8 cellular contexts compared by ENCODE assay signal in the genomic region with DNA sequence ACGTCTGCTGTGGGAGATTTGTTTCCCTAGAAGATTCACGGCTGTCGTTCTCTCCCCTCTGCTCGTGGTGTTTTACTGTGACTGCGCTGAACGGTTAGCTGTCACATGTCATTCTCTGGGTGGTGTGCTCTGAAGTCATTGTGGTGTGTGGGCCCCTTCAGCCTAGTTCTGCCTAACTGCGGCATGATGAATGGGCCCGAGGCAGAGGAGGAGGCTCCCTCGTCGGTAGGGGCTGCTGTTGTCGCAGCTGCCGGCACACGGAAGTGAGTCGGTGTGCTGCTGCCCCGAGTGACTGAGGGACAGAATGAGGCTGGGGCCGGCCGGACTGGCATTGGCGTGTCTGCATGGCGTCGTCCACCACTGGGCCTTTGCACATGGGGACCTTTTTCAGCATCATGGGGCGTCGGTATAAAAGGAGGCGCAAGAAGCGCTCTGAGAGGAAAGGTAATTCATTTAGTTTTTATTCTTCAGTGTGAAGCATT.
A peak's percentile ranks its signal among the peaks of the same experiment; 100 is the strongest.
DNase-seq lines count a peak whose midpoint lies in the region; ATAC-seq and TF ChIP-seq lines count a peak whose summit lies in the region.

No MANE protein-coding gene starts in this region.

- H3K4me1 ChIP-seq in CD8-positive, alpha-beta T cell (ENCODE audit: insufficient read depth, low read length), result peaks cover 39% of the 10 kb centered on the region
- peaks cover 0 to 40% (median 10%) of the 10 kb centered on the region in 9 donors for H3K4me1 ChIP-seq in heart right ventricle

- H3K9me3 ChIP-seq in CD8-positive, alpha-beta T cell (ENCODE audit: low read length), result no peaks in the 10 kb centered on the region
- H3K9me3 ChIP-seq in heart right ventricle, result no peaks in the 10 kb centered on the region

- DNase-seq in CD8-positive, alpha-beta T cell, result peak; percentile 47 to 85 (median 70)
- peak; percentile 93 for DNase-seq in NOMO-1 treated with dmso at 0.1 percent for 144 hours (lab: John Stamatoyannopoulos, UW; ENCODE audit: unreplicated experiment)
- peak; percentile 68 for DNase-seq in activated T-cell treated with anti-CD3 and anti-CD28 coated beads, Interleukin-2, amount 50 U/mL, for 1 hour
- no peak for DNase-seq in heart right ventricle
- peak; percentile 30 to 40 for DNase-seq in stimulated activated CD4-positive, alpha-beta T cell treated with anti-CD3 and anti-CD28 coated beads, Interleukin-15, amount 100 ng/mL, for 1 hour (ENCODE audit: low read depth in 1 of 2, low spot score in 1 of 2)
- DNase-seq in NCI-H1694 treated with DMSO at 0.1 percent for 48 hours (lab: John Stamatoyannopoulos, UW), result no peak
- no peak for DNase-seq in occipital lobe (lab: John Stamatoyannopoulos, UW)

- H3K27me3 Mint-ChIP-seq in CD8-positive, alpha-beta T cell (ENCODE audit: low read depth), result no peaks in the 10 kb centered on the region

- H3K4me3 Mint-ChIP-seq in CD8-positive, alpha-beta T cell, result peak overlapping the region; percentile 70

- CTCF ChIA-PET in CD8-positive, alpha-beta T cell (lab: Charles Lee), result interaction anchor here (0.7 to 9.9 kb wide), 10 partner anchors 10 to 331 kb away, joined by 3 to 93 read pairs (median 4); a partner anchor contains a TSS

- WGBS in heart right ventricle, 2 donors, result 72 to 75% methylated on average over 24 of the region's 24 CpGs

- peaks cover 35% of the 10 kb centered on the region for H3K4me1 Mint-ChIP-seq in CD8-positive, alpha-beta T cell (ENCODE audit: low read depth)

- no peaks in the 10 kb centered on the region for H3K9me3 Mint-ChIP-seq in CD8-positive, alpha-beta T cell

- intact Hi-C loops in CD8-positive, alpha-beta T cell (cut with DNase I, micrococcal nuclease), result loop anchor here (1.0 to 10.0 kb wide), 5 partner anchors 62 to 140 kb away; a partner anchor contains a TSS
- intact Hi-C loops in heart right ventricle (cut with DNase I), result no loop called here

- peaks cover 6% of the 10 kb centered on the region for H3K36me3 Mint-ChIP-seq in CD8-positive, alpha-beta T cell

- peak overlapping the region; percentile 79 for H3K27ac Mint-ChIP-seq in CD8-positive, alpha-beta T cell

- H3K36me3 ChIP-seq in CD8-positive, alpha-beta T cell (ENCODE audit: insufficient read depth, low read length), result no peaks in the 10 kb centered on the region
- H3K36me3 ChIP-seq in heart right ventricle, result peaks cover 0 to 35% (median 0%) of the 10 kb centered on the region in 9 donors

- no peak overlapping the region for H3K4me3 ChIP-seq in CD8-positive, alpha-beta T cell (ENCODE audit: low read depth, low read length)
- H3K4me3 ChIP-seq in heart right ventricle, result peak overlapping the region in 1 of 10 donors; percentile 16

- peak; percentile 95 for ATAC-seq in CD8-positive, alpha-beta T cell
- ATAC-seq in heart right ventricle, result peak in 5 of 8 donors; percentile 23 to 70 (median 57)
- ATAC-seq in HG02678 (IDR thresholded peaks at IDR 0.05; ENCODE audit: unreplicated experiment), result no peak

- POLR2A ChIA-PET in CD8-positive, alpha-beta T cell (lab: Charles Lee), result no interaction called here

- TF ChIP-seq CTCF in CD8-positive, alpha-beta T cell (IDR thresholded peaks at IDR 0.05), result peak; percentile 54
- peak in 1 of 9 donors; percentile 41 for TF ChIP-seq CTCF in heart right ventricle (IDR thresholded peaks at IDR 0.05)

- H3K27ac ChIP-seq in CD8-positive, alpha-beta T cell (ENCODE audit: low read depth, low read length), result peak overlapping the region; percentile 11
- H3K27ac ChIP-seq in heart right ventricle, result no peak overlapping the region

- no peaks in the 10 kb centered on the region for H3K27me3 ChIP-seq in CD8-positive, alpha-beta T cell (ENCODE audit: insufficient read depth, low read length)
- no peaks in the 10 kb centered on the region for H3K27me3 ChIP-seq in heart right ventricle

Comparison
In these comparisons a context has a peak if more than half of its experiments do, and no peak if none do; other contexts are left out.
1. DNase-seq: peak in CD8-positive, alpha-beta T cell (7 of 7), NOMO-1 treated with dmso at 0.1 percent for 144 hours (single experiment), activated T-cell treated with anti-CD3 and anti-CD28 coated beads, Interleukin-2, amount 50 U/mL, for 1 hour (single experiment) and stimulated activated CD4-positive, alpha-beta T cell treated with anti-CD3 and anti-CD28 coated beads, Interleukin-15, amount 100 ng/mL, for 1 hour (2 of 2); none in heart right ventricle (0 of 2), NCI-H1694 treated with DMSO at 0.1 percent for 48 hours (single experiment) and occipital lobe (single experiment).
2. intact Hi-C loops: an anchor here in CD8-positive, alpha-beta T cell (1.0 to 10.0 kb wide); none called in heart right ventricle.